ENCODE assay signal across 15 cellular contexts in the genomic region with DNA sequence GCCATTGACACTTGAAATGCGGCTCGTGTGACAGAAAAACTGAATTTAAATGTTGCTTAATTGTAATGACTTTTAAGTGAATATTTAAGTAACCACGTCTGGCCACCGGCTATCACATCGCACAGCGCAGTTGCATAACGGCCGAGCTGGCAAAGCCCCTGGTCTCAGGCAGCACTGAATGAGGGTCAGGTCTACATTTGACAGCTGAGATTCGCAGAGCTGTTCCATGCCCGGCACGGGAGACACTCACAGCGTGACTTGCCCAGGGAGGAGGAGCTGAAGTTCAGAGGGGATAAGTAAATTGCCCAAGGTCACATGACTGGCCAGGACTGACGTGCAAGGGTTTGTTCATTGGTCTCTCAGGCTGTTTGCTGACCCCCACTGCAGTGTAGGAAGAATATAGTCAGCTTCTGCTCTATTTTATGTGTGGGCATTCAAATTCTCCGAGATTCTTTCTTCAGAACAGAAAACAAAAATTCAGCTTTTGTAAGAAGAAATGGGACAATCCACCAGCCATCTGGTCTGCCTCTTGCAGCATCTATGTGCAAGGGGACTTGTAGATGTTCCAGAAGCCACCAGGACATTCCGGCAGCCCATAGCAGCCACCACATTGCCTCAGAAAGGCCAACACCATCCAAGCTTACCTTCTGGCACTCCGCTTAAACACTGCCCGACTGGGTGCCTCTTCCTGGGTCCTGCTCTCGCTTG. TPM values are rescaled to one million over a fixed set of nuclear protein-coding genes. Genes with fewer than 3 reads are reported as not detected.
DNase-seq lines count a peak whose midpoint lies in the region; ATAC-seq and TF ChIP-seq lines count a peak whose summit lies in the region.
"Had no signal": no experiment of that assay in that cellular context is flagged by ENCODE, and none has a peak within 500 bp of the region (broad histone marks: within the 10 kb centered on the region; RNA-seq: fewer than 3 reads in every experiment).

No MANE protein-coding gene starts in this region.

- dilution Hi-C loops in IMR-90 (cut with HindIII; ENCODE audit: low sequenced_read_pairs, unreplicated experiment): no loop called here

- H3K4me3 ChIP-seq in AG10803 (ENCODE audit: low read length): no peak overlapping the region
- no peak overlapping the region for H3K4me3 ChIP-seq in IMR-90 (ENCODE audit: insufficient read depth, low read depth, low read length)
- H3K4me3 ChIP-seq in endodermal cell (ENCODE audit: low read length): no peak overlapping the region
- no peak overlapping the region for H3K4me3 ChIP-seq in trophoblast cell (ENCODE audit: low read depth, low read length)
- H3K4me3 ChIP-seq: lung had no signal

- H2AK5ac ChIP-seq in IMR-90 (ENCODE audit: low read depth, low read length): peak overlapping the region; percentile 59
- peak overlapping the region; percentile 96 for H2AK5ac ChIP-seq in trophoblast cell (ENCODE audit: low read length)

- H2BK5ac ChIP-seq in IMR-90 (ENCODE audit: low read depth, low read length, poor library complexity, severe bottlenecking) (peak overlapping the region; percentile 68), trophoblast cell (ENCODE audit: low read depth, low read length, poor library complexity) (peak overlapping the region; percentile 68)

- H4K8ac ChIP-seq in IMR-90 (ENCODE audit: low read depth in 2 of 2, low read length in 2 of 2): peak overlapping the region; percentile 1 to 32; a peak in 2 of 4 replicates
- H4K8ac ChIP-seq in trophoblast cell (ENCODE audit: low read depth, low read length): peak overlapping the region; percentile 31

- BruUV-seq in IMR-90 (replicated peaks; lab: Mats Ljungman, UMichigan): no TSS peak
- no TSS peak for BruUV-seq in Calu3 (replicated peaks; lab: Mats Ljungman, UMichigan)

- H3K18ac ChIP-seq in IMR-90 (ENCODE audit: low read depth, low read length) (peak overlapping the region; percentile 5), trophoblast cell (ENCODE audit: low read length) (peak overlapping the region; percentile 42)

- H3K27ac Mint-ChIP-seq in endodermal cell: peak overlapping the region; percentile 41
- no peak overlapping the region for H3K27ac Mint-ChIP-seq in Calu3 (ENCODE audit: unreplicated experiment)
- H3K27ac Mint-ChIP-seq in activated T-helper 17 cell treated with anti-CD3 and anti-CD28 coated beads, Interleukin-2, amount 50 U/mL, for 72 hours: no peak overlapping the region
- H3K27ac Mint-ChIP-seq: T-helper 2 cell treated with Interferon-gamma antibody and Interleukin-4, amounts not matched to agents 5 μg/mL and 100 μg/mL, for 36 hours had no signal

- peak overlapping the region; percentile 90 for H2BK20ac ChIP-seq in IMR-90 (ENCODE audit: low read depth, low read length)

- H3K4me3 Mint-ChIP-seq in endodermal cell (no peak overlapping the region), Calu3 (ENCODE audit: low read depth, unreplicated experiment) (no peak overlapping the region)
- H3K4me3 Mint-ChIP-seq in activated T-helper 17 cell treated with anti-CD3 and anti-CD28 coated beads, Interleukin-2, amount 50 U/mL, for 72 hours: no peak overlapping the region
- H3K4me3 Mint-ChIP-seq: T-helper 2 cell treated with Interferon-gamma antibody and Interleukin-4, amounts not matched to agents 5 μg/mL and 100 μg/mL, for 36 hours had no signal

- no peak for TF ChIP-seq POLR2A in IMR-90 (IDR thresholded peaks at IDR 0.05; ENCODE audit: low read depth, low read length)

- peaks cover 16% of the 10 kb centered on the region for H3K4me1 Mint-ChIP-seq in endodermal cell
- no peaks in the 10 kb centered on the region for H3K4me1 Mint-ChIP-seq in Calu3 (ENCODE audit: low read depth, unreplicated experiment)
- no peaks in the 10 kb centered on the region for H3K4me1 Mint-ChIP-seq in activated T-helper 17 cell treated with anti-CD3 and anti-CD28 coated beads, Interleukin-2, amount 50 U/mL, for 72 hours

- ATAC-seq in IMR-90 (ENCODE audit: low read depth): peak; percentile 2; the same call in 1 of the 2 replicates
- no peak for ATAC-seq in activated T-helper 17 cell treated with anti-CD3 and anti-CD28 coated beads, Interleukin-2, amount 50 U/mL, for 72 hours (replicated peaks)

- WGBS in IMR-90 (ENCODE audit: extremely low coverage in 2 of 2, insufficient read length in 1 of 2), 2 experiments: 81% methylated on average over 13 of the region's 18 CpGs; no CpG with 5 or more reads in 1 of the 2 experiments
- 88 to 91% methylated on average over 13 to 18 of the region's 18 CpGs for WGBS in endodermal cell (ENCODE audit: insufficient coverage in 1 of 2, insufficient read length in 1 of 2), 2 experiments
- no CpG with 5 or more reads among the region's 18 CpGs for WGBS in trophoblast cell (ENCODE audit: extremely low coverage, insufficient coverage, insufficient read length)

- H3K27me3 ChIP-seq in IMR-90 (ENCODE audit: control insufficient read depth, insufficient read depth, low read length): no peaks in the 10 kb centered on the region; the same call in 1 of the 2 replicates
- H3K27me3 ChIP-seq in endodermal cell (ENCODE audit: control insufficient read depth, insufficient read depth, low read length, poor library complexity, severe bottlenecking): no peaks in the 10 kb centered on the region
- no peaks in the 10 kb centered on the region for H3K27me3 ChIP-seq in trophoblast cell (ENCODE audit: insufficient read depth, low read length)

- H3K23ac ChIP-seq in IMR-90 (ENCODE audit: low read depth, low read length) (no peak overlapping the region), trophoblast cell (ENCODE audit: low read length) (no peak overlapping the region)

- H4K5ac ChIP-seq in IMR-90 (ENCODE audit: low read depth, low read length): peak overlapping the region; percentile 7; the same call in 1 of the 2 replicates

- no peak overlapping the region for H4K12ac ChIP-seq in trophoblast cell (ENCODE audit: low read depth, low read length)

- H3K79me2 ChIP-seq in trophoblast cell (ENCODE audit: control insufficient read depth, insufficient read depth, low read length, poor library complexity): no peaks in the 10 kb centered on the region
- H3K79me2 ChIP-seq: parathyroid adenoma had no signal

- H3K4ac ChIP-seq in IMR-90 (ENCODE audit: low read depth, low read length): peak overlapping the region; percentile 74
- H3K4ac ChIP-seq in trophoblast cell (ENCODE audit: low read depth, low read length): peak overlapping the region; percentile 18

- CTCF ChIA-PET in IMR-90 (lab: Yijun Ruan, JAX) (interaction anchor here (0.7 to 0.8 kb wide), 2 partner anchors 17 to 37 kb away, joined by 3 to 4 read pairs; no protein-coding TSS in a partner anchor), Calu3 (lab: Charles Lee) (no interaction called here)

- H3K56ac ChIP-seq in IMR-90 (ENCODE audit: extremely low read depth, insufficient read depth, low read length): no peak overlapping the region

- H3K9ac ChIP-seq in IMR-90 (ENCODE audit: low read depth, low read length) (no peak overlapping the region), endodermal cell (ENCODE audit: extremely low read depth, low read length, poor library complexity, severe bottlenecking) (no peak overlapping the region), trophoblast cell (ENCODE audit: low read length) (no peak overlapping the region)
- H3K9ac ChIP-seq: parathyroid adenoma had no signal

- intact Hi-C loops in IMR-90 (cut with micrococcal nuclease): loop anchor here (2.0 kb wide), 1 partner anchor 21 kb away; no protein-coding TSS in a partner anchor
- intact Hi-C loops in Calu3 (cut with micrococcal nuclease; ENCODE audit: unreplicated experiment): no loop called here

- H3K9me3 ChIP-seq in IMR-90 (ENCODE audit: control insufficient read depth, insufficient read depth, low read length): no peaks in the 10 kb centered on the region
- no peaks in the 10 kb centered on the region for H3K9me3 ChIP-seq in endodermal cell (ENCODE audit: control insufficient read depth, low read length)
- peaks cover 2% of the 10 kb centered on the region for H3K9me3 ChIP-seq in trophoblast cell (ENCODE audit: insufficient read depth, low read depth, low read length)

- H3K36me3 ChIP-seq in IMR-90 (ENCODE audit: control insufficient read depth, insufficient read depth, low read length): no peaks in the 10 kb centered on the region
- no peaks in the 10 kb centered on the region for H3K36me3 ChIP-seq in endodermal cell (ENCODE audit: control insufficient read depth, insufficient read depth, low read length)
- no peaks in the 10 kb centered on the region for H3K36me3 ChIP-seq in trophoblast cell (ENCODE audit: control insufficient read depth in 1 of 2, insufficient read depth in 2 of 2, low read length in 2 of 2)

- H2BK15ac ChIP-seq in IMR-90 (ENCODE audit: low read depth, low read length): peak overlapping the region; percentile 62; the same call in 2 of the 3 replicates

- H3K9me1 ChIP-seq in IMR-90 (ENCODE audit: insufficient read depth, low read length): peaks cover 21% of the 10 kb centered on the region

- H3K27me3 Mint-ChIP-seq in endodermal cell (ENCODE audit: insufficient read depth): peaks cover 2% of the 10 kb centered on the region
- H3K27me3 Mint-ChIP-seq in Calu3 (ENCODE audit: unreplicated experiment): peaks cover 53% of the 10 kb centered on the region
- H3K27me3 Mint-ChIP-seq in activated T-helper 17 cell treated with anti-CD3 and anti-CD28 coated beads, Interleukin-2, amount 50 U/mL, for 72 hours: peaks cover 3% of the 10 kb centered on the region

- DNase-seq in AG10803 (ENCODE audit: low read depth) (peak; percentile 68), IMR-90 (no peak), endodermal cell (peak; percentile 31), trophoblast cell (no peak), SHP77 (lab: John Stamatoyannopoulos, UW) (no peak), Calu3 (no peak), DMS153 treated with DMSO at 0.1 percent for 48 hours (lab: John Stamatoyannopoulos, UW; ENCODE audit: unreplicated experiment) (no peak)
- DNase-seq: activated gamma-delta T cell; central memory CD4-positive, alpha-beta T cell; NCI-H1092; NCI-H446 had no signal

- H4K20me1 ChIP-seq in IMR-90 (ENCODE audit: insufficient read depth, low read length): no peaks in the 10 kb centered on the region

- H3K36me3 Mint-ChIP-seq in endodermal cell (ENCODE audit: low read depth) (no peaks in the 10 kb centered on the region), Calu3 (ENCODE audit: insufficient read depth, unreplicated experiment) (no peaks in the 10 kb centered on the region)
- no peaks in the 10 kb centered on the region for H3K36me3 Mint-ChIP-seq in activated T-helper 17 cell treated with anti-CD3 and anti-CD28 coated beads, Interleukin-2, amount 50 U/mL, for 72 hours (ENCODE audit: low read depth)

- TF ChIP-seq CTCF in AG10803 (conservative IDR thresholded peaks at IDR 0.05; ENCODE audit: low read length) (no peak), IMR-90 (conservative IDR thresholded peaks at IDR 0.05; ENCODE audit: low read depth, low read length) (no peak), endodermal cell (conservative IDR thresholded peaks at IDR 0.05) (no peak), Calu3 (IDR thresholded peaks at IDR 0.05; ENCODE audit: unreplicated experiment) (no peak)

- in situ Hi-C loops in IMR-90 (cut with MboI; ENCODE audit: low sequenced_read_pairs): no loop called here

- H3K27ac ChIP-seq in IMR-90 (ENCODE audit: insufficient read depth, low read length): peak overlapping the region; percentile 2; the same call in 1 of the 2 replicates
- no peak overlapping the region for H3K27ac ChIP-seq in endodermal cell (ENCODE audit: low read depth, low read length)
- H3K27ac ChIP-seq in trophoblast cell (ENCODE audit: low read depth, low read length): peak overlapping the region; percentile 82
- H3K27ac ChIP-seq: parathyroid adenoma had no signal

- H2AFZ ChIP-seq in IMR-90 (replicated peaks; ENCODE audit: low read length, poor library complexity): peak overlapping the region; percentile 77
- no peak overlapping the region for H2AFZ ChIP-seq in trophoblast cell (ENCODE audit: insufficient read depth, low read length, poor library complexity)
- H2AFZ ChIP-seq: parathyroid adenoma had no signal

- POLR2A ChIA-PET in IMR-90 (lab: Charles Lee; ENCODE audit: unreplicated experiment): no interaction called here

- no peaks in the 10 kb centered on the region for H3K9me3 Mint-ChIP-seq in endodermal cell
- no peaks in the 10 kb centered on the region for H3K9me3 Mint-ChIP-seq in Calu3 (ENCODE audit: low read depth, unreplicated experiment)
- H3K9me3 Mint-ChIP-seq in activated T-helper 17 cell treated with anti-CD3 and anti-CD28 coated beads, Interleukin-2, amount 50 U/mL, for 72 hours: no peaks in the 10 kb centered on the region
- H3K9me3 Mint-ChIP-seq: T-helper 2 cell treated with Interferon-gamma antibody and Interleukin-4, amounts not matched to agents 5 μg/mL and 100 μg/mL, for 36 hours had no signal

- no peak for TF ChIP-seq RAD21 in IMR-90 (IDR thresholded peaks at IDR 0.05; ENCODE audit: low read length)

- peak overlapping the region; percentile 96 for H2BK12ac ChIP-seq in trophoblast cell (ENCODE audit: low read length)

- H2AK9ac ChIP-seq in IMR-90 (replicated peaks; ENCODE audit: low read depth, low read length, poor library complexity): peak overlapping the region; percentile 66

- H3K4me2 ChIP-seq in IMR-90 (ENCODE audit: low read depth, low read length) (no peak overlapping the region), trophoblast cell (ENCODE audit: low read length) (peak overlapping the region; percentile 27)

- H3K14ac ChIP-seq in IMR-90 (replicated peaks; ENCODE audit: low read depth, low read length) (peak overlapping the region; percentile 20), trophoblast cell (ENCODE audit: low read length) (peak overlapping the region; percentile 69)

- peak overlapping the region; percentile 75 for H4K91ac ChIP-seq in IMR-90 (ENCODE audit: insufficient read depth, low read depth, low read length)
- peak overlapping the region; percentile 88 for H4K91ac ChIP-seq in trophoblast cell (ENCODE audit: low read depth, low read length)

- peak overlapping the region; percentile 73 for H2BK120ac ChIP-seq in IMR-90 (ENCODE audit: low read depth, low read length)
- H2BK120ac ChIP-seq in trophoblast cell (ENCODE audit: insufficient read depth, low read length, poor library complexity): peak overlapping the region; percentile 77

- H3K79me1 ChIP-seq in IMR-90 (ENCODE audit: low read depth in 1 of 2, low read length in 2 of 2) (peaks cover 0 to 11% of the 10 kb centered on the region in 2 experiments; a peak in 1 of 4 replicates), trophoblast cell (ENCODE audit: low read length) (peaks cover 42% of the 10 kb centered on the region)

- H3K4me1 ChIP-seq in IMR-90 (ENCODE audit: control insufficient read depth, insufficient read depth, low read length) (peaks cover 27% of the 10 kb centered on the region), endodermal cell (ENCODE audit: control insufficient read depth, insufficient read depth, low read length) (peaks cover 4% of the 10 kb centered on the region), trophoblast cell (ENCODE audit: control insufficient read depth in 1 of 2, insufficient read depth in 2 of 2, low read length in 2 of 2) (peaks cover 41 to 58% of the 10 kb centered on the region in 2 experiments)
- H3K4me1 ChIP-seq: parathyroid adenoma had no signal

RNA-seq across cellular contexts. Expression of gene COL5A1, which starts 17.3 kb away (rescaled TPM):
- total RNA-seq in IMR-90 (2012; rRNA removed) (19.2 and 21.1 TPM in 2 replicates), endodermal cell (10 to 100 TPM; 65.3 to 76.6 TPM), Calu3 (2022) (not detected in 2 replicates)
- polyA plus RNA-seq in IMR-90 (2012; rRNA removed): 154 and 173 TPM in 2 replicates
- polyA plus RNA-seq in IMR-90 (2012; cell fraction: cytosol; rRNA removed): 95.5 and 194 TPM in 2 replicates
- 391 and 419 TPM in 2 replicates for polyA plus RNA-seq in IMR-90 (2012; cell fraction: nucleus; rRNA removed; ENCODE audit: low replicate concordance)
- polyA plus RNA-seq in endodermal cell (2013, experiment 1 of 2): 47.5 TPM
- polyA plus RNA-seq in endodermal cell (2013, experiment 2 of 2): 53.7 TPM
- 431 and 476 TPM in 2 replicates for polyA plus RNA-seq in trophoblast cell (2013)
- total RNA-seq in activated T-helper 17 cell treated with anti-CD3 and anti-CD28 coated beads, Interleukin-2, amount 50 U/mL, for 72 hours: 1 to 10 TPM in 1 of 2 donors, under 1 TPM in 1; 0.50 to 1.3 TPM

Comparison
In these comparisons a context has a peak if more than half of its experiments do, and no peak if none do; other contexts are left out.
1. DNase-seq: peak in AG10803 (single experiment) and endodermal cell (single experiment); none in IMR-90 (single experiment), trophoblast cell (0 of 2), SHP77 (0 of 2), Calu3 (single experiment) and DMS153 treated with DMSO at 0.1 percent for 48 hours (single experiment).